Comparison of ENCODE assay signal across 1 cellular context in genomic region chr7:131007439-131008330, GRCh38.
TF ChIP-seq lines count a peak whose summit lies in the region.

No MANE protein-coding gene starts in this region.

TF ChIP-seq in A549, 52 proteins besides CTCF, POLR2A, EP300 and RAD21 (continued from another document):
- TF ChIP-seq REST (IDR thresholded peaks at IDR 0.05) (no peak), SMC3 (IDR thresholded peaks at IDR 0.05) (peak; percentile 68), BHLHE40 (IDR thresholded peaks at IDR 0.05; ENCODE audit: low read depth, low read length) (no peak), MAZ (IDR thresholded peaks at IDR 0.05; ENCODE audit: borderline replicate concordance, low read depth, low read length) (no peak), EHF (CRISPR knock-in tag; IDR thresholded peaks at IDR 0.05) (peak; percentile 75; the same call in 1 of the 2 replicates), HOXB5 (CRISPR knock-in tag; IDR thresholded peaks at IDR 0.05) (no peak), ZFP36 (IDR thresholded peaks at IDR 0.05; ENCODE audit: borderline replicate concordance, partially characterized antibody) (no peak), ESRRA (IDR thresholded peaks at IDR 0.05; ENCODE audit: borderline replicate concordance, low read length) (no peak), HMGXB4 (CRISPR knock-in tag; IDR thresholded peaks at IDR 0.05; ENCODE audit: borderline replicate concordance) (no peak), EHMT2 (IDR thresholded peaks at IDR 0.05; ENCODE audit: low read depth) (no peak), KDM1A (IDR thresholded peaks at IDR 0.05; ENCODE audit: low read depth) (no peak), MYC (IDR thresholded peaks at IDR 0.05; ENCODE audit: borderline replicate concordance, low read length) (0 out of 2 replicates have a peak, but pooled peaks have one; percentile 33), HES2 (IDR thresholded peaks at IDR 0.05) (no peak), NFE2L2 (conservative IDR thresholded peaks at IDR 0.05; ENCODE audit: low read length) (no peak), CBX8 (IDR thresholded peaks at IDR 0.05) (no peak), POLR2AphosphoS2 (conservative IDR thresholded peaks at IDR 0.05; ENCODE audit: low read length) (no peak), HDAC2 (IDR thresholded peaks at IDR 0.05) (no peak), ELK1 (IDR thresholded peaks at IDR 0.05; ENCODE audit: low read depth, low read length) (no peak), RCOR1 (IDR thresholded peaks at IDR 0.05; ENCODE audit: low read depth, low read length) (no peak), MAX (IDR thresholded peaks at IDR 0.05) (peak; percentile 85), TP53 (CRISPR knock-in tag; IDR thresholded peaks at IDR 0.05) (peak; percentile 27; the same call in 1 of the 2 replicates), FOSB (CRISPR knock-in tag; IDR thresholded peaks at IDR 0.05) (0 out of 2 replicates have a peak, but pooled peaks have one; percentile 17), NR3C1 (IDR thresholded peaks at IDR 0.05) (no peak), MAFK (IDR thresholded peaks at IDR 0.05; ENCODE audit: partially characterized antibody) (peak; percentile 8), FOXS1 (CRISPR knock-in tag; IDR thresholded peaks at IDR 0.05) (peak; percentile 47; the same call in 1 of the 2 replicates), HEYL (CRISPR knock-in tag; IDR thresholded peaks at IDR 0.05) (no peak), RARB (CRISPR knock-in tag; IDR thresholded peaks at IDR 0.05) (no peak)
